In genomic region chr9:35026671-35027070, GRCh38 we compare ENCODE assay signal across 1 cellular context.
TF ChIP-seq lines count a peak whose summit lies in the region.

No MANE protein-coding gene starts in this region.

TF ChIP-seq in K562, 482 proteins besides CTCF, POLR2A, EP300 and RAD21 (continues in another document):
- TF ChIP-seq ZNF263 (CRISPR knock-in tag; IDR thresholded peaks at IDR 0.05; ENCODE audit: borderline replicate concordance), result no peak
- no peak for TF ChIP-seq ZNF184 (CRISPR knock-in tag; IDR thresholded peaks at IDR 0.05)
- peak; percentile 80 for TF ChIP-seq CBFA2T3 (IDR thresholded peaks at IDR 0.05)
- TF ChIP-seq PATZ1 (CRISPR knock-in tag; IDR thresholded peaks at IDR 0.05; ENCODE audit: borderline replicate concordance), result no peak
- no peak for TF ChIP-seq ZNF445 (CRISPR knock-in tag; IDR thresholded peaks at IDR 0.05; ENCODE audit: low read depth)
- no peak; a peak in 1 of 4 replicates for TF ChIP-seq TRIM24 (IDR thresholded peaks at IDR 0.05)
- TF ChIP-seq HLTF (IDR thresholded peaks at IDR 0.05), result no peak
- no peak for TF ChIP-seq ETV6 (IDR thresholded peaks at IDR 0.05; ENCODE audit: borderline replicate concordance in 1 of 2, low read depth in 2 of 2, low read length in 1 of 2)
- no peak for TF ChIP-seq ETV6 (CRISPR knock-in tag; IDR thresholded peaks at IDR 0.05; ENCODE audit: borderline replicate concordance)
- no peak for TF ChIP-seq EWSR1 (IDR thresholded peaks at IDR 0.05; ENCODE audit: borderline replicate concordance, low read depth, partially characterized antibody)
- TF ChIP-seq MGA (IDR thresholded peaks at IDR 0.05), result no peak
- TF ChIP-seq ETS2 (tag; IDR thresholded peaks at IDR 0.05; ENCODE audit: borderline replicate concordance, poor library complexity, severe bottlenecking), result no peak
- no peak for TF ChIP-seq MCM3 (IDR thresholded peaks at IDR 0.05)
- no peak for TF ChIP-seq PRMT5 (CRISPR knock-in tag; IDR thresholded peaks at IDR 0.05)
- no peak for TF ChIP-seq USF2 (CRISPR knock-in tag; IDR thresholded peaks at IDR 0.05)
- no peak for TF ChIP-seq ZNF764 (CRISPR knock-in tag; IDR thresholded peaks at IDR 0.05; ENCODE audit: low read depth)
- no peak for TF ChIP-seq HDAC3 (IDR thresholded peaks at IDR 0.05; ENCODE audit: borderline replicate concordance, partially characterized antibody)
- TF ChIP-seq ZNF384 (IDR thresholded peaks at IDR 0.05; ENCODE audit: low read depth, low read length), result no peak
- no peak for TF ChIP-seq EZH2 (IDR thresholded peaks at IDR 0.05; ENCODE audit: borderline replicate concordance, low read depth, low read length)
- TF ChIP-seq TOE1 (IDR thresholded peaks at IDR 0.05; ENCODE audit: borderline replicate concordance), result no peak
- no peak for TF ChIP-seq TOE1 (CRISPR knock-in tag; IDR thresholded peaks at IDR 0.05; ENCODE audit: borderline replicate concordance, low read depth)
- no peak for TF ChIP-seq NFE2L1 (tag; IDR thresholded peaks at IDR 0.05; ENCODE audit: borderline replicate concordance, low read depth)
- TF ChIP-seq ZNF224 (CRISPR knock-in tag; IDR thresholded peaks at IDR 0.05), result no peak
- no peak for TF ChIP-seq LEF1 (IDR thresholded peaks at IDR 0.05)
- peak; percentile 81 for TF ChIP-seq ZEB2 (IDR thresholded peaks at IDR 0.05)
- TF ChIP-seq SPI1 (IDR thresholded peaks at IDR 0.05; ENCODE audit: borderline replicate concordance, low read depth, low read length), result peak; percentile 77
- TF ChIP-seq ERF (CRISPR knock-in tag; IDR thresholded peaks at IDR 0.05), result no peak
- no peak for TF ChIP-seq HCFC1 (IDR thresholded peaks at IDR 0.05; ENCODE audit: low read depth, low read length)
- no peak for TF ChIP-seq ZNF212 (CRISPR knock-in tag; IDR thresholded peaks at IDR 0.05)
- TF ChIP-seq MXD1 (CRISPR knock-in tag; IDR thresholded peaks at IDR 0.05; ENCODE audit: borderline replicate concordance, poor library complexity, severe bottlenecking), result no peak
- no peak for TF ChIP-seq TFE3 (CRISPR knock-in tag; IDR thresholded peaks at IDR 0.05)
- TF ChIP-seq SMARCA4 (IDR thresholded peaks at IDR 0.05), result peak; percentile 44
- TF ChIP-seq PCBP1 (IDR thresholded peaks at IDR 0.05; ENCODE audit: low read depth, low read length, poor library complexity, severe bottlenecking), result no peak
- TF ChIP-seq ADNP (tag; IDR thresholded peaks at IDR 0.05), result no peak
- no peak for TF ChIP-seq GABPB2 (CRISPR knock-in tag; conservative IDR thresholded peaks at IDR 0.05)
- TF ChIP-seq U2AF2 (optimal IDR thresholded peaks at IDR 0.05; ENCODE audit: low read depth, low read length), result no peak
- no peak for TF ChIP-seq IFI16 (CRISPR knock-in tag; IDR thresholded peaks at IDR 0.05)
- no peak for TF ChIP-seq FOXA1 (IDR thresholded peaks at IDR 0.05; ENCODE audit: borderline replicate concordance)
- no peak for TF ChIP-seq PHF8 (IDR thresholded peaks at IDR 0.05; ENCODE audit: borderline replicate concordance, low read length)
- no peak for TF ChIP-seq VEZF1 (CRISPR knock-in tag; IDR thresholded peaks at IDR 0.05)
- no peak for TF ChIP-seq PHB2 (IDR thresholded peaks at IDR 0.05; ENCODE audit: low read depth)
- TF ChIP-seq PCBP2 (IDR thresholded peaks at IDR 0.05; ENCODE audit: low read depth, low read length, poor library complexity, severe bottlenecking), result no peak
- no peak for TF ChIP-seq PTTG1 (tag; IDR thresholded peaks at IDR 0.05; ENCODE audit: low read depth)
- TF ChIP-seq SRSF7 (optimal IDR thresholded peaks at IDR 0.05; ENCODE audit: low read depth, low read length), result no peak
- no peak for TF ChIP-seq JUN (IDR thresholded peaks at IDR 0.05; ENCODE audit: borderline replicate concordance, low read depth, low read length)
- no peak for TF ChIP-seq JUN (CRISPR knock-in tag; IDR thresholded peaks at IDR 0.05; ENCODE audit: borderline replicate concordance)
- TF ChIP-seq ZNF280B (CRISPR knock-in tag; IDR thresholded peaks at IDR 0.05), result no peak
- peak; percentile 63 for TF ChIP-seq DPF2 (IDR thresholded peaks at IDR 0.05)
- no peak for TF ChIP-seq ZNF79 (CRISPR knock-in tag; IDR thresholded peaks at IDR 0.05; ENCODE audit: low read depth)
- TF ChIP-seq CBX3 (IDR thresholded peaks at IDR 0.05; ENCODE audit: borderline replicate concordance in 1 of 2, low read length in 2 of 2), result no peak
- peak; percentile 62 for TF ChIP-seq TEAD4 (IDR thresholded peaks at IDR 0.05; ENCODE audit: low read length)
- no peak for TF ChIP-seq TEAD4 (CRISPR knock-in tag; IDR thresholded peaks at IDR 0.05; ENCODE audit: borderline replicate concordance)
- no peak for TF ChIP-seq ZNF584 (CRISPR knock-in tag; IDR thresholded peaks at IDR 0.05; ENCODE audit: low read depth)
- TF ChIP-seq ZNF589 (CRISPR knock-in tag; IDR thresholded peaks at IDR 0.05; ENCODE audit: low read depth), result no peak
- no peak for TF ChIP-seq FOXJ2 (tag; IDR thresholded peaks at IDR 0.05)
